21 cellular contexts compared by ENCODE assay signal in the genomic region with DNA sequence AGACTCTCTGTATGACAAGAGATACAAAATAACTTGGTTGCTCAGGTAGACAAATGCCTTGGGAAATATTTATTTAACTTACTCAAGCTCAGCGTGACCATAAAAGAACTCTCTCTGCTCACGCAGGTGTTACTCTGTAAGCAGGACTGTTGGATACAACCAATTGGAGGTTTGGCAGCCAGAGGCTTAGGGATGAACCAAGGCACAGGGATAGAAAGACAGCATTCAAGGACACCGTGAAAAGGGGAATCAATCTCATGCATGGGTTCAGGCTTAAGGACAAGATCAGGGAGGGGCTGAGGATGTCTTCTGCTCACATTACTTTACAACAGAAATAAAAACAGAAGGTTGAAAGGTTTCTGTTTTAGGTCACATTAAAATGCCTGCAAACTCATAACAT.
DNase-seq lines count a peak whose midpoint lies in the region; ATAC-seq and TF ChIP-seq lines count a peak whose summit lies in the region.
"Had no signal": no experiment of that assay in that cellular context is flagged by ENCODE, and none has a peak within 500 bp of the region (broad histone marks: within the 10 kb centered on the region; RNA-seq: fewer than 3 reads in every experiment).

No MANE protein-coding gene starts in this region.

- no peak for TF ChIP-seq EP300 in stomach (IDR thresholded peaks at IDR 0.05)

- H3K27ac ChIP-seq in WERI-Rb-1: no peak overlapping the region
- no peak overlapping the region for H3K27ac ChIP-seq in stomach
- H3K27ac ChIP-seq: BLaER1, SJSA1 had no signal

- TF ChIP-seq CTCF in WERI-Rb-1 (IDR thresholded peaks at IDR 0.05; ENCODE audit: low read depth, low read length) (no peak), stomach (IDR thresholded peaks at IDR 0.05) (no peak)

- H3K4me3 ChIP-seq in WERI-Rb-1 (ENCODE audit: low read depth, low read length) (no peak overlapping the region), stomach (no peak overlapping the region)
- H3K4me3 ChIP-seq: BLaER1, MG63, SJSA1 had no signal

- no peaks in the 10 kb centered on the region for H3K27me3 ChIP-seq in WERI-Rb-1 (ENCODE audit: insufficient read depth, low read depth, severe bottlenecking)
- peaks cover 0 to 6% (median 0%) of the 10 kb centered on the region in 3 donors for H3K27me3 ChIP-seq in stomach
- H3K27me3 ChIP-seq: BLaER1, MG63, SJSA1 had no signal

- H3K9me3 ChIP-seq in WERI-Rb-1 (ENCODE audit: severe bottlenecking): no peaks in the 10 kb centered on the region
- peaks cover 0 to 2% (median 0%) of the 10 kb centered on the region in 4 donors for H3K9me3 ChIP-seq in stomach
- H3K9me3 ChIP-seq: BLaER1, MG63, SJSA1 had no signal

- no peak for ATAC-seq in GM21390 (IDR thresholded peaks at IDR 0.05; ENCODE audit: unreplicated experiment)

- intact Hi-C loops in stomach (cut with DNase I; ENCODE audit: low total_unique reads): no loop called here

- no peak for TF ChIP-seq POLR2A in stomach (IDR thresholded peaks at IDR 0.05)

- H3K4me1 ChIP-seq in stomach: no peaks in the 10 kb centered on the region
- H3K4me1 ChIP-seq: SJSA1 had no signal

- DNase-seq in NCI-H82 (lab: John Stamatoyannopoulos, UW) (peak; percentile 19), NCI-H82 treated with DMSO at 0.1 percent for 48 hours (lab: John Stamatoyannopoulos, UW; ENCODE audit: unreplicated experiment) (no peak), NCI-H345 treated with DMSO at 0.1 percent for 48 hours (lab: John Stamatoyannopoulos, UW; ENCODE audit: unreplicated experiment) (peak; percentile 57), WERI-Rb-1 (peak; percentile 54), ecto neural progenitor cell (ENCODE audit: low spot score) (no peak), stomach (no peak)
- DNase-seq: CD4-positive, CD25-positive, alpha-beta regulatory T cell; COR-L47; DND-41; H7; KBM-7; MG63; NCI-H2081; NCI-H2227 treated with DMSO at 0.1 percent for 48 hours; NCI-H524 treated with DMSO at 0.1 percent for 48 hours; Right ventricle myocardium superior; RPMI8226; T-helper 2 cell had no signal

- WGBS in stomach, 5 donors: 19 to 48% (median 22%) methylated on average over 3 of the region's 3 CpGs

- no peaks in the 10 kb centered on the region for H3K36me3 ChIP-seq in WERI-Rb-1
- H3K36me3 ChIP-seq in stomach: no peaks in the 10 kb centered on the region
- H3K36me3 ChIP-seq: BLaER1, MG63, SJSA1 had no signal

Comparison
In these comparisons a context has a peak if more than half of its experiments do, and no peak if none do; other contexts are left out.
1. DNase-seq: peak in NCI-H82 (single experiment), NCI-H345 treated with DMSO at 0.1 percent for 48 hours (single experiment) and WERI-Rb-1 (single experiment); none in NCI-H82 treated with DMSO at 0.1 percent for 48 hours (single experiment), ecto neural progenitor cell (single experiment) and stomach (single experiment).